Comparison of ENCODE assay signal across 1 cellular context in genomic region chr1:153626929-153627796, GRCh38.
TF ChIP-seq lines count a peak whose summit lies in the region.

TSS of gene S100A13 (minus strand) at chr1:153627505. CDS start at chr1:153626472, 1,033 bp downstream.

TF ChIP-seq in K562, 482 proteins besides CTCF, POLR2A, EP300 and RAD21 (continued from another document and continues in another):
- TF ChIP-seq ATF2 (CRISPR knock-in tag; IDR thresholded peaks at IDR 0.05), result no peak
- no peak for TF ChIP-seq CBFB (CRISPR knock-in tag; IDR thresholded peaks at IDR 0.05)
- no peak; the same call in 1 of the 2 replicates for TF ChIP-seq ATF3 (IDR thresholded peaks at IDR 0.05)
- peak; percentile 56; the same call in 1 of the 2 replicates for TF ChIP-seq ATF3 (CRISPR knock-in tag; conservative IDR thresholded peaks at IDR 0.05)
- TF ChIP-seq MITF (IDR thresholded peaks at IDR 0.05), result no peak; the same call in 1 of the 2 replicates
- TF ChIP-seq CXXC5 (CRISPR knock-in tag; IDR thresholded peaks at IDR 0.05), result 0 out of 2 replicates have a peak, but pooled peaks have one; percentile 22
- peak; percentile 83; the same call in 1 of the 2 replicates for TF ChIP-seq NBN (IDR thresholded peaks at IDR 0.05; ENCODE audit: low read depth)
- TF ChIP-seq ZKSCAN3 (CRISPR knock-in tag; IDR thresholded peaks at IDR 0.05), result no peak
- TF ChIP-seq CUX1 (CRISPR knock-in tag; IDR thresholded peaks at IDR 0.05), result no peak
- no peak for TF ChIP-seq FOXA3 (CRISPR knock-in tag; conservative IDR thresholded peaks at IDR 0.05 in 1 of 2, IDR thresholded peaks at IDR 0.05 in 1 of 2)
- no peak for TF ChIP-seq ZNF143 (CRISPR knock-in tag; IDR thresholded peaks at IDR 0.05)
- peak; percentile 29; the same call in 1 of the 2 replicates for TF ChIP-seq ZFX (CRISPR knock-in tag; IDR thresholded peaks at IDR 0.05)
- no peak for TF ChIP-seq PRMT5 (CRISPR knock-in tag; IDR thresholded peaks at IDR 0.05)
- no peak for TF ChIP-seq ELF2 (CRISPR knock-in tag; IDR thresholded peaks at IDR 0.05)
- no peak for TF ChIP-seq PTBP1 (IDR thresholded peaks at IDR 0.05; ENCODE audit: low read depth, low read length)
- TF ChIP-seq THRB (CRISPR knock-in tag; conservative IDR thresholded peaks at IDR 0.05), result no peak
- TF ChIP-seq HNRNPLL (IDR thresholded peaks at IDR 0.05; ENCODE audit: low read depth, low read length, poor library complexity, severe bottlenecking), result peak; percentile 19
- no peak for TF ChIP-seq TCFL5 (CRISPR knock-in tag; conservative IDR thresholded peaks at IDR 0.05)
- TF ChIP-seq RBM14 (IDR thresholded peaks at IDR 0.05; ENCODE audit: borderline replicate concordance, insufficient read depth, low read depth, low read length), result no peak
- no peak for TF ChIP-seq BDP1 (IDR thresholded peaks at IDR 0.05; ENCODE audit: insufficient read depth, insufficient read length)
- TF ChIP-seq POLR3A (IDR thresholded peaks at IDR 0.05; ENCODE audit: borderline replicate concordance, extremely low read depth, insufficient read depth, insufficient read length), result no peak
- no peak; the same call in 1 of the 2 replicates for TF ChIP-seq ZNF592 (IDR thresholded peaks at IDR 0.05)
- no peak for TF ChIP-seq TCF7 (IDR thresholded peaks at IDR 0.05; ENCODE audit: borderline replicate concordance)
- no peak for TF ChIP-seq KDM2B (CRISPR knock-in tag; IDR thresholded peaks at IDR 0.05)
- no peak for TF ChIP-seq ZEB2 (IDR thresholded peaks at IDR 0.05)
- peak in 1 of 2 experiments; percentile 86; a peak in 2 of 4 replicates for TF ChIP-seq UBTF (IDR thresholded peaks at IDR 0.05; ENCODE audit: borderline replicate concordance in 1 of 2, low read depth in 2 of 2, low read length in 2 of 2)
- TF ChIP-seq ETV5 (CRISPR knock-in tag; IDR thresholded peaks at IDR 0.05; ENCODE audit: low read depth), result no peak
- peak; percentile 68 for TF ChIP-seq TAF1 (IDR thresholded peaks at IDR 0.05; ENCODE audit: control insufficient read depth, extremely low read depth, insufficient read depth, low read length, severe bottlenecking)
- TF ChIP-seq ASH1L (IDR thresholded peaks at IDR 0.05; ENCODE audit: borderline replicate concordance, low read depth, partially characterized antibody), result no peak
- no peak for TF ChIP-seq SRSF9 (IDR thresholded peaks at IDR 0.05; ENCODE audit: borderline replicate concordance, low read depth, low read length)
- no peak for TF ChIP-seq PBX2 (CRISPR knock-in tag; IDR thresholded peaks at IDR 0.05; ENCODE audit: low read depth)
- TF ChIP-seq PBX2 (tag; conservative IDR thresholded peaks at IDR 0.05; ENCODE audit: low read depth), result no peak
- TF ChIP-seq ZBTB5 (IDR thresholded peaks at IDR 0.05), result no peak
- TF ChIP-seq XRCC5 (IDR thresholded peaks at IDR 0.05; ENCODE audit: low read depth, low read length), result peak; percentile 55
- TF ChIP-seq ZNF444 (CRISPR knock-in tag; IDR thresholded peaks at IDR 0.05), result no peak
- TF ChIP-seq SMARCB1 (IDR thresholded peaks at IDR 0.05; ENCODE audit: insufficient read length, low read depth), result no peak
- no peak for TF ChIP-seq KHSRP (IDR thresholded peaks at IDR 0.05)
- TF ChIP-seq KAT7 (CRISPR knock-in tag; IDR thresholded peaks at IDR 0.05; ENCODE audit: borderline replicate concordance), result no peak
